8 cellular contexts compared by ENCODE assay signal in the genomic region with DNA sequence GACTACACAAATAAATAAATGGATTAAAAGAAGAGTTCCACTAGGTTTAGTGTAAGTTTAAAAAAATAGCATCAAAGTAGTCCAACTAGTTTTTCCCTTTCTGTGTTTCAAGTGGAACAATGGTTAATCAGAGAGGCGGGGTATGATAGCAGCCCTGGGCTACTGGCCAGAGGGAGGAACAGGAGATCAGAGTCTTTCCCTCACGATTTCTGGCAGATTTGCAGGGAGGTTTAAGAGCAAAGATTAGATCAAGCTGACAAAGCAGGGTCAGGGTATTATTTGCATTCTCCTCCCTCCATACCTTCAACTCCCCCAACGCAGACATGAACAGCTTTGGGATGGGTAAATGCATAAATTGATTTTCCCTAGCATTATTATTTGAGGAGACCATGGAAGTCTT.
DNase-seq lines count a peak whose midpoint lies in the region; ATAC-seq and TF ChIP-seq lines count a peak whose summit lies in the region.
"Had no signal": no experiment of that assay in that cellular context is flagged by ENCODE, and none has a peak within 500 bp of the region (broad histone marks: within the 10 kb centered on the region; RNA-seq: fewer than 3 reads in every experiment).

No MANE protein-coding gene starts in this region.

- in situ Hi-C loops in GM23248 (cut with MboI): no loop called here

- H3F3A ChIP-seq in GM23248 (ENCODE audit: insufficient read depth): peaks cover 4% of the 10 kb centered on the region; the same call in 1 of the 2 replicates

- peak overlapping the region; percentile 53 for H3K4me2 ChIP-seq in GM23248 (ENCODE audit: unreplicated experiment)

- 3 to 11% methylated on average over 3 of the region's 3 CpGs for WGBS in GM23248 (ENCODE audit: low coverage in 1 of 2, low lambda C conversion rate in 2 of 2, missing lambda C conversion rate in 2 of 2), 2 experiments

- H2AFZ ChIP-seq in GM23248: no peak overlapping the region

- H3K27ac ChIP-seq in GM23248 (peak overlapping the region; percentile 39), VCaP (peak overlapping the region; percentile 72)

- H3K9me2 ChIP-seq in GM23248 (ENCODE audit: insufficient read depth): no peaks in the 10 kb centered on the region

- H3K36me3 ChIP-seq in GM23248 (ENCODE audit: low read depth): no peaks in the 10 kb centered on the region
- H3K36me3 ChIP-seq: gastrocnemius medialis had no signal

- no peak for TF ChIP-seq CTCF in VCaP (conservative IDR thresholded peaks at IDR 0.05)

- H4K20me1 ChIP-seq in GM23248 (ENCODE audit: insufficient read depth): no peaks in the 10 kb centered on the region

- H3K9ac ChIP-seq in GM23248: no peak overlapping the region

- no peaks in the 10 kb centered on the region for H3K9me3 ChIP-seq in GM23248 (ENCODE audit: low read depth)
- H3K9me3 ChIP-seq: gastrocnemius medialis had no signal

- H3K27me3 ChIP-seq in GM23248 (replicated peaks; ENCODE audit: insufficient read depth): no peaks in the 10 kb centered on the region
- H3K27me3 ChIP-seq: gastrocnemius medialis had no signal

- no peaks in the 10 kb centered on the region for H3K79me2 ChIP-seq in GM23248 (ENCODE audit: insufficient read depth)

- H3K4me3 ChIP-seq in GM23248: 0 out of 2 replicates have a peak overlapping the region, but pooled peaks have one; percentile 31
- H3K4me3 ChIP-seq: gastrocnemius medialis had no signal

- ATAC-seq in GM19397 (IDR thresholded peaks at IDR 0.05; ENCODE audit: unreplicated experiment): no peak
- no peak for ATAC-seq in GM19467 (IDR thresholded peaks at IDR 0.05; ENCODE audit: unreplicated experiment)

- DNase-seq in GM23248: peak; percentile 55
- peak; percentile 62 for DNase-seq in iris pigment epithelial cell (ENCODE audit: low read depth)
- DNase-seq in stromal cell of bone marrow (ENCODE audit: low read depth): peak; percentile 34
- no peak for DNase-seq in activated naive CD4-positive, alpha-beta T cell treated with Interleukin-2 at 50 U/mL for 16 hours
- DNase-seq: gastrocnemius medialis had no signal

- H3K4me1 ChIP-seq in GM23248 (ENCODE audit: insufficient read depth): peaks cover 11% of the 10 kb centered on the region
- H3K4me1 ChIP-seq: gastrocnemius medialis had no signal
